Comparison of ENCODE assay signal across 1 cellular context in genomic region chr1:107670397-107670796, GRCh38.
TF ChIP-seq lines count a peak whose summit lies in the region.

No MANE protein-coding gene starts in this region.

TF ChIP-seq in HepG2, 621 proteins besides CTCF, POLR2A, EP300 and RAD21 (continued from another document):
- TF ChIP-seq ZNF784 (CRISPR knock-in tag; IDR thresholded peaks at IDR 0.05; ENCODE audit: borderline replicate concordance) (no peak), ISL2 (CRISPR knock-in tag; IDR thresholded peaks at IDR 0.05) (no peak), MAFK (conservative IDR thresholded peaks at IDR 0.05 in 1 of 2, IDR thresholded peaks at IDR 0.05 in 1 of 2; ENCODE audit: low read length in 2 of 2) (no peak), ATF4 (CRISPR knock-in tag; IDR thresholded peaks at IDR 0.05) (no peak), ZBTB14 (CRISPR knock-in tag; IDR thresholded peaks at IDR 0.05) (no peak)
